17 cellular contexts compared by ENCODE assay signal in the genomic region with DNA sequence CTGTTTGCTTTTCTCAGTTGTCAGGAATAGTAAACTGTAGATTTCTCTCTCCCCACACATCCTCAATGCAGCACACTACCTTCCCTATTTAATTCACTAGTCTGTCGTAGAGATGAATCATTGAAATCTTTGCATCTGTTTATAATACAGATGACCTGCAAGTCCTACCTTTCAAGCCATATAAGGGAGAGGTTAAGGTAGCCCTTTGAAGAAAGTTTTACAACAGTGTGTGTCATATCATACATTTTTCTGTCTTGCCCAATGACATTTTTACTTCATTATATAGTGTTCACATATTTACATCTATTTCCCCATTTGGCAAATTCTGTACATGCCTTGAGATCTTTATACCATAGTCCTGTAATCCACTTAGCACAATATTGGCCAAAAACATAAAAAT. TPM values are rescaled to one million over a fixed set of nuclear protein-coding genes. Genes with fewer than 3 reads are reported as not detected.
"Had no signal": no experiment of that assay in that cellular context is flagged by ENCODE, and none has a peak within 500 bp of the region (broad histone marks: within the 10 kb centered on the region; RNA-seq: fewer than 3 reads in every experiment).

No MANE protein-coding gene starts in this region.

RNA-seq across cellular contexts. Expression of gene CYP4A22, which starts 9.3 kb away (rescaled TPM):
- total RNA-seq: activated naive CD4-positive, alpha-beta T cell treated with anti-CD3 and anti-CD28 coated beads for 36 hours; activated naive CD4-positive, alpha-beta T cell treated with anti-CD3 and anti-CD28 coated beads, Interleukin-2, amount 50 U/mL, for 72 hours; activated naive CD8-positive, alpha-beta T cell treated with anti-CD3 and anti-CD28 coated beads for 36 hours; activated naive CD8-positive, alpha-beta T cell treated with anti-CD3 and anti-CD28 coated beads, Interleukin-2, amount 10 ng/mL, durations not matched to agents 7 days and 5 days; activated T-cell treated with anti-CD3 and anti-CD28 coated beads, Interleukin-2, amount 50 U/mL, for 4 hours; activated T-cell treated with anti-CD3 and anti-CD28 coated beads, Interleukin-2, amount 50 U/mL, for 72 hours; activated T-helper 1 cell treated with anti-CD3 and anti-CD28 coated beads, Interleukin-12 subunit alpha, Interleukin-12 subunit beta, Interleukin-2, Interleukin-4 antibody, amounts not matched to agents 30 ng/mL and 10 ng/mL and 1 ng/mL, durations not matched to agents 14 hours and 24 hours and 36 hours; activated T-helper 17 cell treated with anti-CD3 and anti-CD28 coated beads, Interleukin-2, amount 50 U/mL, for 72 hours; activated T-helper 2 cell treated with anti-CD3 and anti-CD28 coated beads, Interferon-gamma antibody, Interleukin-2, Interleukin-4, amounts not matched to agents 10 μg/mL and 5 μg/mL and 100 μg/mL, durations not matched to agents 14 hours and 24 hours and 36 hours; adrenal gland; ascending aorta; astrocyte; body of pancreas; cardiac muscle cell; cardiac septum; chondrocyte had no signal

RNA-seq across cellular contexts. Expression of gene PDZK1IP1, which starts 43.3 kb away (rescaled TPM):
- total RNA-seq: activated naive CD4-positive, alpha-beta T cell treated with anti-CD3 and anti-CD28 coated beads for 36 hours; activated naive CD4-positive, alpha-beta T cell treated with anti-CD3 and anti-CD28 coated beads, Interleukin-2, amount 50 U/mL, for 72 hours; activated naive CD8-positive, alpha-beta T cell treated with anti-CD3 and anti-CD28 coated beads for 36 hours; activated naive CD8-positive, alpha-beta T cell treated with anti-CD3 and anti-CD28 coated beads, Interleukin-2, amount 10 ng/mL, durations not matched to agents 7 days and 5 days; activated T-cell treated with anti-CD3 and anti-CD28 coated beads, Interleukin-2, amount 50 U/mL, for 4 hours; activated T-cell treated with anti-CD3 and anti-CD28 coated beads, Interleukin-2, amount 50 U/mL, for 72 hours; activated T-helper 1 cell treated with anti-CD3 and anti-CD28 coated beads, Interleukin-12 subunit alpha, Interleukin-12 subunit beta, Interleukin-2, Interleukin-4 antibody, amounts not matched to agents 30 ng/mL and 10 ng/mL and 1 ng/mL, durations not matched to agents 14 hours and 24 hours and 36 hours; activated T-helper 17 cell treated with anti-CD3 and anti-CD28 coated beads, Interleukin-2, amount 50 U/mL, for 72 hours; activated T-helper 2 cell treated with anti-CD3 and anti-CD28 coated beads, Interferon-gamma antibody, Interleukin-2, Interleukin-4, amounts not matched to agents 10 μg/mL and 5 μg/mL and 100 μg/mL, durations not matched to agents 14 hours and 24 hours and 36 hours; ascending aorta; cardiac muscle cell; cardiac septum; cerebellum; chondrocyte had no signal
